9 cellular contexts compared by ENCODE assay signal in the genomic region with DNA sequence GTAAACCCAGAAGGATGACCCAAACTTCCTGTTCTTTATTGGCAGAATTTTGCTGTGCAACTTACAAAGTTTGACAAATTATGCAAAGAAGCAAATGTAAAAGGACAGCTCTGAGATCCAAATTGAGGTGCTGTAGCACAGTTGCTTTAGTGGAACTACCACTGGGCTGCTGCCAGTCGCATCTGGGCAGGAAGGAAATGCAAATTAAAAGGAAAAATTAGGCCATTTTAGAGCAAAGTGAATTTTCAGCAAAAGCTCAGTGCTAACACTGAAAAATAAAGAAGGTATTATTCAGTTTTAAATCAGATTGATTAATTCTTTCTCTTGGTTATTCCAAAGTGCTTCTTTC.
DNase-seq lines count a peak whose midpoint lies in the region; ATAC-seq and TF ChIP-seq lines count a peak whose summit lies in the region.
"Had no signal": no experiment of that assay in that cellular context is flagged by ENCODE, and none has a peak within 500 bp of the region (broad histone marks: within the 10 kb centered on the region; RNA-seq: fewer than 3 reads in every experiment).

No MANE protein-coding gene starts in this region.

- BruUV-seq in Calu3 (replicated peaks; lab: Mats Ljungman, UMichigan): no TSS peak

- H3K27me3 Mint-ChIP-seq in Calu3 (ENCODE audit: unreplicated experiment): no peaks in the 10 kb centered on the region

- DNase-seq in body of pancreas (no peak), spleen (no peak), Calu3 (no peak), NCI-H2029 (lab: John Stamatoyannopoulos, UW) (no peak), putamen (ENCODE audit: low spot score) (no peak)
- no peak for DNase-seq in activated effector memory CD4-positive, alpha-beta T cell treated with anti-CD3 and anti-CD28 coated beads, Interleukin-2, amount 50 U/mL, for 16 hours
- DNase-seq: activated naive CD4-positive, alpha-beta T cell treated with Interleukin-2 at 50 U/mL for 16 hours had no signal

- H3K9me3 Mint-ChIP-seq in Calu3 (ENCODE audit: low read depth, unreplicated experiment): no peaks in the 10 kb centered on the region

- no peak overlapping the region for H3K27ac Mint-ChIP-seq in Calu3 (ENCODE audit: unreplicated experiment)

- H3K4me1 ChIP-seq in body of pancreas (peaks cover 8% of the 10 kb centered on the region), spleen (peaks cover 9 to 37% (median 26%) of the 10 kb centered on the region in 6 donors)

- H3K27ac ChIP-seq in body of pancreas (peak overlapping the region; percentile 4 to 53 (median 24)), spleen (peak overlapping the region in 6 of 8 donors; percentile 40 to 78 (median 64))

- WGBS in body of pancreas, 2 donors: 38 to 57% methylated on average over 1 of the region's 1 CpG
- 3 to 11% (median 6%) methylated on average over 1 of the region's 1 CpG for WGBS in spleen, 5 donors

- peaks cover 15% of the 10 kb centered on the region for H3K4me1 Mint-ChIP-seq in Calu3 (ENCODE audit: low read depth, unreplicated experiment)

- no peak overlapping the region for H3K4me3 Mint-ChIP-seq in Calu3 (ENCODE audit: low read depth, unreplicated experiment)

- TF ChIP-seq CTCF in body of pancreas (IDR thresholded peaks at IDR 0.05) (no peak), spleen (IDR thresholded peaks at IDR 0.05 in 8 of 11, conservative IDR thresholded peaks at IDR 0.05 in 3 of 11) (no peak), Calu3 (IDR thresholded peaks at IDR 0.05; ENCODE audit: unreplicated experiment) (no peak)

- intact Hi-C loops in body of pancreas (cut with DNase I) (loop anchor here (10.0 kb wide), 1 partner anchor 532 kb away; no protein-coding TSS in a partner anchor), spleen (cut with DNase I; ENCODE audit: low total_unique reads) (no loop called here), Calu3 (cut with micrococcal nuclease; ENCODE audit: unreplicated experiment) (loop anchor here (5.0 kb wide), 1 partner anchor 355 kb away; the partner anchor contains the start of gene ZNF639)

- CTCF ChIA-PET in Calu3 (lab: Charles Lee): interaction anchor here (0.7 to 1.4 kb wide), 4 partner anchors 529 to 534 kb away, joined by 3 to 12 read pairs (median 4); no protein-coding TSS in a partner anchor

- no peaks in the 10 kb centered on the region for H3K27me3 ChIP-seq in body of pancreas
- no peaks in the 10 kb centered on the region for H3K27me3 ChIP-seq in spleen (replicated peaks in 1 of 7)

- no peak overlapping the region for H3K4me3 ChIP-seq in body of pancreas
- peak overlapping the region in 2 of 8 donors; percentile 16 to 46 for H3K4me3 ChIP-seq in spleen

- ATAC-seq in GM19438 (IDR thresholded peaks at IDR 0.05; ENCODE audit: low read depth, unreplicated experiment) (peak; percentile 25), HG03025 (IDR thresholded peaks at IDR 0.05; ENCODE audit: low FRiP score, unreplicated experiment) (peak; percentile 42), body of pancreas (no peak)

- no peaks in the 10 kb centered on the region for H3K36me3 Mint-ChIP-seq in Calu3 (ENCODE audit: insufficient read depth, unreplicated experiment)

- H3K36me3 ChIP-seq in body of pancreas (replicated peaks in 1 of 2; ENCODE audit: insufficient read depth in 1 of 2, low read depth in 2 of 2) (no peaks in the 10 kb centered on the region), spleen (no peaks in the 10 kb centered on the region)

- TF ChIP-seq POLR2A in body of pancreas (IDR thresholded peaks at IDR 0.05): no peak
- TF ChIP-seq POLR2A in spleen (IDR thresholded peaks at IDR 0.05): no peak

- H3K9me3 ChIP-seq in body of pancreas: no peaks in the 10 kb centered on the region
- no peaks in the 10 kb centered on the region for H3K9me3 ChIP-seq in spleen
